ENCODE assay signal across 8 cellular contexts in the genomic region with DNA sequence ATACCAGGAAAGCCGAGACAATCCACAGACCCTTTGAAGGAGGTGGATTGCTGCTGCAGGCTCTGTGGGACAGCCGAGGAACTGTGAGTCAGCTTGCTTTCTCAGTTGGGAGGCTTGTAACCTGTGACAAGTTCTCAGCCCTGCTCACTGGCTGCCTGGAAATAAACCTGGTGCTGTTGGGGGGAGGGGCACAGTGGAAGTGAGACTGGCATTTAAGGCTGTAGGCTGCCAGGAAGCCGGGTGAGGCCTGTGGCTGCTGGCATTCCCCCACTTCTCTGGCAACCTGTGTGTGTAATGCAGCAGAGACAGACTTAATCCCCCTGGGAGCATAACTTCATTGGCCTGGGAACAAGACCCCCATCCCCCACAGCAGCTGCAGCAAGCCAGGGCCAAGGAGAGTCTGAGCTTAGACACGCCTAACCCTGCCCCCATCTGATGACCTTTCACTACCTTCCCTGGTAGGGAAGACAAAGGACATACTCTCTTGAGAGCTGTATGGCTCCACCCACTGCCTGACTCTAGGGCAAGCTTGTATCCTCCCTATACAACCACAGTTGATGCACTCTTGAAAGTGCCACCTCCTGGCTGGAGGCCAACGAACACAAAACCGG.
A peak's percentile ranks its signal among the peaks of the same experiment; 100 is the strongest.
DNase-seq lines count a peak whose midpoint lies in the region; ATAC-seq and TF ChIP-seq lines count a peak whose summit lies in the region.
"Had no signal": no experiment of that assay in that cellular context is flagged by ENCODE, and none has a peak within 500 bp of the region (broad histone marks: within the 10 kb centered on the region; RNA-seq: fewer than 3 reads in every experiment).

No MANE protein-coding gene starts in this region.

- no peak for TF ChIP-seq CTCF in RWPE1 (conservative IDR thresholded peaks at IDR 0.05; ENCODE audit: low read depth)

- H3K9me3 ChIP-seq in effector memory CD4-positive, alpha-beta T cell (ENCODE audit: control insufficient read depth, low read length) = no peaks in the 10 kb centered on the region
- H3K9me3 ChIP-seq: neutrophil had no signal

- CTCF ChIA-PET in RWPE1 (lab: Yijun Ruan, JAX) = interaction anchor here (0.7 kb wide), 2 partner anchors 401 to 563 kb away, joined by 4 to 9 read pairs; no protein-coding TSS in a partner anchor

- POLR2A ChIA-PET in RWPE1 (lab: Yijun Ruan, JAX; ENCODE audit: low non-redundant PET) = no interaction called here

- ATAC-seq in GM19025 (IDR thresholded peaks at IDR 0.05; ENCODE audit: low read depth, unreplicated experiment) (peak; percentile 86), HG02973 (IDR thresholded peaks at IDR 0.05; ENCODE audit: unreplicated experiment) (peak; percentile 79)

- peak overlapping the region; percentile 55 for H3K27ac ChIP-seq in RWPE1
- no peak overlapping the region for H3K27ac ChIP-seq in effector memory CD4-positive, alpha-beta T cell (ENCODE audit: insufficient read depth, low read length, poor library complexity, severe bottlenecking)
- H3K27ac ChIP-seq: neutrophil had no signal

- DNase-seq in RWPE1 (ENCODE audit: low spot score) (no peak), myocyte (ENCODE audit: low read depth) (peak; percentile 79), GM03348 (ENCODE audit: low spot score) (no peak)
- DNase-seq in effector memory CD4-positive, alpha-beta T cell = no peak
- DNase-seq in activated T-cell treated with anti-CD3 and anti-CD28 coated beads, Interleukin-2, amount 50 U/mL, for 1 hour = no peak

- H3K4me1 ChIP-seq in effector memory CD4-positive, alpha-beta T cell (ENCODE audit: control insufficient read depth, insufficient read depth, low read length, poor library complexity, severe bottlenecking) = no peaks in the 10 kb centered on the region

- no peaks in the 10 kb centered on the region for H3K36me3 ChIP-seq in effector memory CD4-positive, alpha-beta T cell (ENCODE audit: control insufficient read depth, insufficient read depth, low read length)

- H3K4me3 ChIP-seq in effector memory CD4-positive, alpha-beta T cell (ENCODE audit: insufficient read depth, low read depth, low read length, poor library complexity, severe bottlenecking) = no peak overlapping the region

- no peaks in the 10 kb centered on the region for H3K27me3 ChIP-seq in effector memory CD4-positive, alpha-beta T cell (replicated peaks; ENCODE audit: control insufficient read depth, insufficient read depth, low read length, poor library complexity, severe bottlenecking)
- H3K27me3 ChIP-seq: neutrophil had no signal
